Comparison of ENCODE assay signal across 15 cellular contexts in genomic region chr1:31799196-31799894, GRCh38. TPM values are rescaled to one million over a fixed set of nuclear protein-coding genes. Genes with fewer than 3 reads are reported as not detected.
DNase-seq lines count a peak whose midpoint lies in the region; ATAC-seq, FAIRE-seq and TF ChIP-seq lines count a peak whose summit lies in the region.
"Had no signal": no experiment of that assay in that cellular context is flagged by ENCODE, and none has a peak within 500 bp of the region (broad histone marks: within the 10 kb centered on the region; RNA-seq: fewer than 3 reads in every experiment).

No MANE protein-coding gene starts in this region.

- H3K36me3 ChIP-seq in A673 (ENCODE audit: insufficient read depth, low read length, poor library complexity, severe bottlenecking) (no peaks in the 10 kb centered on the region), neural progenitor cell (no peaks in the 10 kb centered on the region)

- H3K9ac ChIP-seq in neural progenitor cell = no peak overlapping the region

- ATAC-seq in HG03378 (IDR thresholded peaks at IDR 0.05; ENCODE audit: unreplicated experiment) = no peak

- H3K4me1 Mint-ChIP-seq in HFFc6 (ENCODE audit: low read depth) (peaks cover 50% of the 10 kb centered on the region), neural progenitor cell (peaks cover 41% of the 10 kb centered on the region)

- H3K4me2 ChIP-seq in neural progenitor cell = no peak overlapping the region

- no peak overlapping the region for H3K4me3 ChIP-seq in A673 (ENCODE audit: low read depth, low read length, poor library complexity, severe bottlenecking)
- H3K4me3 ChIP-seq in neural progenitor cell = no peak overlapping the region
- H3K4me3 ChIP-seq: mucosa of descending colon, psoas muscle had no signal

- no TSS peak for BruUV-seq in A673 (replicated peaks; lab: Mats Ljungman, UMichigan)

- TF ChIP-seq CTCF in A673 (conservative IDR thresholded peaks at IDR 0.05; ENCODE audit: low read depth, low read length) (no peak), HFFc6 (IDR thresholded peaks at IDR 0.05) (no peak), neural progenitor cell (IDR thresholded peaks at IDR 0.05) (no peak)

- H4K20me1 ChIP-seq in neural progenitor cell (ENCODE audit: low read depth) = no peaks in the 10 kb centered on the region

- H3K27me3 ChIP-seq in A673 (replicated peaks; ENCODE audit: insufficient read depth, low read depth, low read length, poor library complexity) (no peaks in the 10 kb centered on the region), neural progenitor cell (no peaks in the 10 kb centered on the region)

- no peaks in the 10 kb centered on the region; the same call in 1 of the 2 replicates for H3K27me3 Mint-ChIP-seq in HFFc6 (ENCODE audit: insufficient read depth)
- H3K27me3 Mint-ChIP-seq in neural progenitor cell (ENCODE audit: insufficient read depth, low read depth) = peaks cover 3% of the 10 kb centered on the region

- DNase-seq in A673 (ENCODE audit: low spot score) = no peak
- DNase-seq in HFFc6 = no peak
- DNase-seq in cerebellar cortex (ENCODE audit: low spot score) = peak; percentile 28
- DNase-seq in neural progenitor cell (ENCODE audit: low spot score) = no peak
- DNase-seq in frontal cortex (ENCODE audit: low spot score in 2 of 2) = no peak
- no peak for DNase-seq in HuH-7 (ENCODE audit: low spot score)
- no peak for DNase-seq in NCI-H1694 (lab: John Stamatoyannopoulos, UW)
- DNase-seq: mucosa of descending colon, RPMI8226, T-helper 9 cell had no signal

- POLR2A ChIA-PET in A673 (lab: Charles Lee; ENCODE audit: low non-redundant PET) = interaction anchor here (0.6 kb wide), 1 partner anchor 396 kb away, joined by 3 read pairs; no protein-coding TSS in a partner anchor

- intact Hi-C loops in A673 (cut with micrococcal nuclease; ENCODE audit: unreplicated experiment) = loop anchor here (5.0 kb wide), 1 partner anchor 163 kb away; no protein-coding TSS in a partner anchor

- H3K27ac ChIP-seq in A673 (ENCODE audit: low read depth, low read length, poor library complexity, severe bottlenecking) (peak overlapping the region; percentile 14), neural progenitor cell (no peak overlapping the region)
- H3K27ac ChIP-seq: psoas muscle had no signal

- H3K9me3 ChIP-seq in A673 (ENCODE audit: low read depth, low read length, poor library complexity, severe bottlenecking) (no peaks in the 10 kb centered on the region), neural progenitor cell (ENCODE audit: low read depth) (no peaks in the 10 kb centered on the region)
- H3K9me3 ChIP-seq: mucosa of descending colon, psoas muscle had no signal

- peaks cover 20% of the 10 kb centered on the region for H3K36me3 Mint-ChIP-seq in HFFc6 (ENCODE audit: low read depth)
- H3K36me3 Mint-ChIP-seq in neural progenitor cell = no peaks in the 10 kb centered on the region
- H3K36me3 Mint-ChIP-seq: activated naive CD4-positive, alpha-beta T cell treated with anti-CD3 and anti-CD28 coated beads, Interleukin-2, amount 50 U/mL, for 72 hours had no signal

- no peak for FAIRE-seq in frontal cortex (lab: Jason Lieb, UNC)

- H3K9me3 Mint-ChIP-seq in HFFc6 (no peaks in the 10 kb centered on the region), neural progenitor cell (no peaks in the 10 kb centered on the region)
- H3K9me3 Mint-ChIP-seq: activated naive CD4-positive, alpha-beta T cell treated with anti-CD3 and anti-CD28 coated beads, Interleukin-2, amount 50 U/mL, for 72 hours had no signal

- H2AFZ ChIP-seq in neural progenitor cell (replicated peaks) = peak overlapping the region; percentile 60

- H3K79me2 ChIP-seq in neural progenitor cell (ENCODE audit: low read depth) = no peaks in the 10 kb centered on the region

- H3K27ac Mint-ChIP-seq in HFFc6 (peak overlapping the region; percentile 90), neural progenitor cell (peak overlapping the region; percentile 74)
- H3K27ac Mint-ChIP-seq: B cell had no signal

- H3F3A ChIP-seq in neural progenitor cell (ENCODE audit: low read depth) = no peaks in the 10 kb centered on the region

- H3K4me1 ChIP-seq in A673 (ENCODE audit: insufficient read depth, low read length, poor library complexity, severe bottlenecking) = peaks cover 48% of the 10 kb centered on the region
- H3K4me1 ChIP-seq in neural progenitor cell = peaks cover 29% of the 10 kb centered on the region
- H3K4me1 ChIP-seq: psoas muscle had no signal

- H3K4me3 Mint-ChIP-seq in HFFc6 = peak overlapping the region; percentile 90
- no peak overlapping the region for H3K4me3 Mint-ChIP-seq in neural progenitor cell
- H3K4me3 Mint-ChIP-seq: B cell had no signal

- CTCF ChIA-PET in A673 (lab: Charles Lee) = interaction anchor here (0.6 to 1.6 kb wide), 2 partner anchors 10 to 230 kb away, joined by 4 to 6 read pairs; no protein-coding TSS in a partner anchor

RNA-seq across cellular contexts. Expression of gene SPOCD1, which starts 16.5 kb away (rescaled TPM):
- 0.58 and 0.85 TPM in 2 replicates for total RNA-seq in A673 (2021)
- total RNA-seq in HFFc6 (2021; fragmentation: NEBNext Ultra II Directional; extraction: Animal tissue kit (Norgen Biotek cat#: 25700)) = 10 to 100 TPM; 33.7 to 40.4 (median 35.8) TPM
- 1.4 and 3.1 TPM in 2 replicates for total RNA-seq in neural progenitor cell (ENCODE audit: low replicate concordance)
- under 0.01 TPM for total RNA-seq in frontal cortex
- total RNA-seq: activated CD8-positive, alpha-beta memory T cell treated with anti-CD3 and anti-CD28 coated beads for 36 hours; B cell had no signal

RNA-seq across cellular contexts. Expression of gene ADGRB2, which starts 35.2 kb away (rescaled TPM):
- 5.9 and 8.6 TPM in 2 replicates for total RNA-seq in A673 (2021)
- 1 to 10 TPM; 4.9 to 8.8 (median 6.4) TPM for total RNA-seq in HFFc6 (2021; fragmentation: NEBNext Ultra II Directional; extraction: Animal tissue kit (Norgen Biotek cat#: 25700))
- 7.1 and 21.2 TPM in 2 replicates for total RNA-seq in neural progenitor cell (ENCODE audit: low replicate concordance)
- total RNA-seq in frontal cortex = 42.4 TPM
